In the genomic region with DNA sequence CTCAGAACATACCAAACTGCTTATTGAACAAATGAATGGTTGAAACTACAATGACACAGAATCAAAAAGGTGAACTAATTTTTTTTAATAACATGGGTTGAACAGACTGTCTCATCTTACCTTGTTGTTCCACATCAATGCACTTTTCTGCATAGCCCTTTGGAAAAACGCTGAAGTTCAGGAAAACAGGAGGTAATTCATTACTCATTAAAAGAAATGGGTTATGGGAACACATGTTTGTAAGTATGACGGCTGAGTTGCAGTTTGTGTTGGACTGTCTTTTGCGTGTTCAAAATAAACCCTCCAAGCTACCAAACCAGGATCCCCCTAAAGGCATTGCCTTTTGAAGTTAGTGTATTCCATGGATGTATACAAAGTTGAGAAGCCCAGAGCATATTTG, we compare ENCODE assay signal across 2 cellular contexts.
TF ChIP-seq lines count a peak whose summit lies in the region.

No MANE protein-coding gene starts in this region.

TF ChIP-seq in liver, 16 proteins besides CTCF, POLR2A, EP300 and RAD21 (continued from another document):
- TF ChIP-seq, protein P1, sequence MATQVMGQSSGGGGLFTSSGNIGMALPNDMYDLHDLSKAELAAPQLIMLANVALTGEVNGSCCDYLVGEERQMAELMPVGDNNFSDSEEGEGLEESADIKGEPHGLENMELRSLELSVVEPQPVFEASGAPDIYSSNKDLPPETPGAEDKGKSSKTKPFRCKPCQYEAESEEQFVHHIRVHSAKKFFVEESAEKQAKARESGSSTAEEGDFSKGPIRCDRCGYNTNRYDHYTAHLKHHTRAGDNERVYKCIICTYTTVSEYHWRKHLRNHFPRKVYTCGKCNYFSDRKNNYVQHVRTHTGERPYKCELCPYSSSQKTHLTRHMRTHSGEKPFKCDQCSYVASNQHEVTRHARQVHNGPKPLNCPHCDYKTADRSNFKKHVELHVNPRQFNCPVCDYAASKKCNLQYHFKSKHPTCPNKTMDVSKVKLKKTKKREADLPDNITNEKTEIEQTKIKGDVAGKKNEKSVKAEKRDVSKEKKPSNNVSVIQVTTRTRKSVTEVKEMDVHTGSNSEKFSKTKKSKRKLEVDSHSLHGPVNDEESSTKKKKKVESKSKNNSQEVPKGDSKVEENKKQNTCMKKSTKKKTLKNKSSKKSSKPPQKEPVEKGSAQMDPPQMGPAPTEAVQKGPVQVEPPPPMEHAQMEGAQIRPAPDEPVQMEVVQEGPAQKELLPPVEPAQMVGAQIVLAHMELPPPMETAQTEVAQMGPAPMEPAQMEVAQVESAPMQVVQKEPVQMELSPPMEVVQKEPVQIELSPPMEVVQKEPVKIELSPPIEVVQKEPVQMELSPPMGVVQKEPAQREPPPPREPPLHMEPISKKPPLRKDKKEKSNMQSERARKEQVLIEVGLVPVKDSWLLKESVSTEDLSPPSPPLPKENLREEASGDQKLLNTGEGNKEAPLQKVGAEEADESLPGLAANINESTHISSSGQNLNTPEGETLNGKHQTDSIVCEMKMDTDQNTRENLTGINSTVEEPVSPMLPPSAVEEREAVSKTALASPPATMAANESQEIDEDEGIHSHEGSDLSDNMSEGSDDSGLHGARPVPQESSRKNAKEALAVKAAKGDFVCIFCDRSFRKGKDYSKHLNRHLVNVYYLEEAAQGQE (IDR thresholded peaks at IDR 0.05), result no peak
- TF ChIP-seq RXRA (IDR thresholded peaks at IDR 0.05) (no peak), NR2F2 (IDR thresholded peaks at IDR 0.05) (no peak), YY1 (IDR thresholded peaks at IDR 0.05) (no peak), HNF4G (IDR thresholded peaks at IDR 0.05) (no peak), FOXA2 (IDR thresholded peaks at IDR 0.05) (no peak), SP1 (IDR thresholded peaks at IDR 0.05) (peak; percentile 14), TAF1 (conservative IDR thresholded peaks at IDR 0.05) (no peak), EGR1 (IDR thresholded peaks at IDR 0.05; ENCODE audit: low read depth in 2 of 2) (no peak), GABPA (IDR thresholded peaks at IDR 0.05 in 1 of 2, conservative IDR thresholded peaks at IDR 0.05 in 1 of 2) (no peak), HNF4A (conservative IDR thresholded peaks at IDR 0.05) (peak; percentile 6 to 18)
- TF ChIP-seq, protein P2, sequence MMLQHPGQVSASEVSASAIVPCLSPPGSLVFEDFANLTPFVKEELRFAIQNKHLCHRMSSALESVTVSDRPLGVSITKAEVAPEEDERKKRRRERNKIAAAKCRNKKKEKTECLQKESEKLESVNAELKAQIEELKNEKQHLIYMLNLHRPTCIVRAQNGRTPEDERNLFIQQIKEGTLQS (IDR thresholded peaks at IDR 0.05), result no peak
- TF ChIP-seq, protein P3, sequence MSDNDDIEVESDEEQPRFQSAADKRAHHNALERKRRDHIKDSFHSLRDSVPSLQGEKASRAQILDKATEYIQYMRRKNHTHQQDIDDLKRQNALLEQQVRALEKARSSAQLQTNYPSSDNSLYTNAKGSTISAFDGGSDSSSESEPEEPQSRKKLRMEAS (IDR thresholded peaks at IDR 0.05), result no peak
- TF ChIP-seq, protein P4, sequence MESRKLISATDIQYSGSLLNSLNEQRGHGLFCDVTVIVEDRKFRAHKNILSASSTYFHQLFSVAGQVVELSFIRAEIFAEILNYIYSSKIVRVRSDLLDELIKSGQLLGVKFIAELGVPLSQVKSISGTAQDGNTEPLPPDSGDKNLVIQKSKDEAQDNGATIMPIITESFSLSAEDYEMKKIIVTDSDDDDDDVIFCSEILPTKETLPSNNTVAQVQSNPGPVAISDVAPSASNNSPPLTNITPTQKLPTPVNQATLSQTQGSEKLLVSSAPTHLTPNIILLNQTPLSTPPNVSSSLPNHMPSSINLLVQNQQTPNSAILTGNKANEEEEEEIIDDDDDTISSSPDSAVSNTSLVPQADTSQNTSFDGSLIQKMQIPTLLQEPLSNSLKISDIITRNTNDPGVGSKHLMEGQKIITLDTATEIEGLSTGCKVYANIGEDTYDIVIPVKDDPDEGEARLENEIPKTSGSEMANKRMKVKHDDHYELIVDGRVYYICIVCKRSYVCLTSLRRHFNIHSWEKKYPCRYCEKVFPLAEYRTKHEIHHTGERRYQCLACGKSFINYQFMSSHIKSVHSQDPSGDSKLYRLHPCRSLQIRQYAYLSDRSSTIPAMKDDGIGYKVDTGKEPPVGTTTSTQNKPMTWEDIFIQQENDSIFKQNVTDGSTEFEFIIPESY (IDR thresholded peaks at IDR 0.05), result no peak

TF ChIP-seq in HepG2, 621 proteins besides CTCF, POLR2A, EP300 and RAD21:
- TF ChIP-seq, protein P5, sequence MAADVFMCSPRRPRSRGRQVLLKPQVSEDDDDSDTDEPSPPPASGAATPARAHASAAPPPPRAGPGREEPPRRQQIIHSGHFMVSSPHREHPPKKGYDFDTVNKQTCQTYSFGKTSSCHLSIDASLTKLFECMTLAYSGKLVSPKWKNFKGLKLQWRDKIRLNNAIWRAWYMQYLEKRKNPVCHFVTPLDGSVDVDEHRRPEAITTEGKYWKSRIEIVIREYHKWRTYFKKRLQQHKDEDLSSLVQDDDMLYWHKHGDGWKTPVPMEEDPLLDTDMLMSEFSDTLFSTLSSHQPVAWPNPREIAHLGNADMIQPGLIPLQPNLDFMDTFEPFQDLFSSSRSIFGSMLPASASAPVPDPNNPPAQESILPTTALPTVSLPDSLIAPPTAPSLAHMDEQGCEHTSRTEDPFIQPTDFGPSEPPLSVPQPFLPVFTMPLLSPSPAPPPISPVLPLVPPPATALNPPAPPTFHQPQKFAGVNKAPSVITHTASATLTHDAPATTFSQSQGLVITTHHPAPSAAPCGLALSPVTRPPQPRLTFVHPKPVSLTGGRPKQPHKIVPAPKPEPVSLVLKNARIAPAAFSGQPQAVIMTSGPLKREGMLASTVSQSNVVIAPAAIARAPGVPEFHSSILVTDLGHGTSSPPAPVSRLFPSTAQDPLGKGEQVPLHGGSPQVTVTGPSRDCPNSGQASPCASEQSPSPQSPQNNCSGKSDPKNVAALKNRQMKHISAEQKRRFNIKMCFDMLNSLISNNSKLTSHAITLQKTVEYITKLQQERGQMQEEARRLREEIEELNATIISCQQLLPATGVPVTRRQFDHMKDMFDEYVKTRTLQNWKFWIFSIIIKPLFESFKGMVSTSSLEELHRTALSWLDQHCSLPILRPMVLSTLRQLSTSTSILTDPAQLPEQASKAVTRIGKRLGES (CRISPR knock-in tag; IDR thresholded peaks at IDR 0.05; ENCODE audit: borderline replicate concordance), result no peak
- no peak for TF ChIP-seq ZNF75D (CRISPR knock-in tag; IDR thresholded peaks at IDR 0.05; ENCODE audit: borderline replicate concordance)
- TF ChIP-seq CREB1 (IDR thresholded peaks at IDR 0.05), result no peak
- no peak for TF ChIP-seq CREB1 (CRISPR knock-in tag; IDR thresholded peaks at IDR 0.05)
- no peak for TF ChIP-seq SIX4 (CRISPR knock-in tag; IDR thresholded peaks at IDR 0.05)
- no peak for TF ChIP-seq ZEB1 (IDR thresholded peaks at IDR 0.05; ENCODE audit: insufficient replicate concordance, low read depth)
- TF ChIP-seq, protein P6, sequence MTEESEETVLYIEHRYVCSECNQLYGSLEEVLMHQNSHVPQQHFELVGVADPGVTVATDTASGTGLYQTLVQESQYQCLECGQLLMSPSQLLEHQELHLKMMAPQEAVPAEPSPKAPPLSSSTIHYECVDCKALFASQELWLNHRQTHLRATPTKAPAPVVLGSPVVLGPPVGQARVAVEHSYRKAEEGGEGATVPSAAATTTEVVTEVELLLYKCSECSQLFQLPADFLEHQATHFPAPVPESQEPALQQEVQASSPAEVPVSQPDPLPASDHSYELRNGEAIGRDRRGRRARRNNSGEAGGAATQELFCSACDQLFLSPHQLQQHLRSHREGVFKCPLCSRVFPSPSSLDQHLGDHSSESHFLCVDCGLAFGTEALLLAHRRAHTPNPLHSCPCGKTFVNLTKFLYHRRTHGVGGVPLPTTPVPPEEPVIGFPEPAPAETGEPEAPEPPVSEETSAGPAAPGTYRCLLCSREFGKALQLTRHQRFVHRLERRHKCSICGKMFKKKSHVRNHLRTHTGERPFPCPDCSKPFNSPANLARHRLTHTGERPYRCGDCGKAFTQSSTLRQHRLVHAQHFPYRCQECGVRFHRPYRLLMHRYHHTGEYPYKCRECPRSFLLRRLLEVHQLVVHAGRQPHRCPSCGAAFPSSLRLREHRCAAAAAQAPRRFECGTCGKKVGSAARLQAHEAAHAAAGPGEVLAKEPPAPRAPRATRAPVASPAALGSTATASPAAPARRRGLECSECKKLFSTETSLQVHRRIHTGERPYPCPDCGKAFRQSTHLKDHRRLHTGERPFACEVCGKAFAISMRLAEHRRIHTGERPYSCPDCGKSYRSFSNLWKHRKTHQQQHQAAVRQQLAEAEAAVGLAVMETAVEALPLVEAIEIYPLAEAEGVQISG (CRISPR knock-in tag; IDR thresholded peaks at IDR 0.05), result no peak
- TF ChIP-seq, protein P7, sequence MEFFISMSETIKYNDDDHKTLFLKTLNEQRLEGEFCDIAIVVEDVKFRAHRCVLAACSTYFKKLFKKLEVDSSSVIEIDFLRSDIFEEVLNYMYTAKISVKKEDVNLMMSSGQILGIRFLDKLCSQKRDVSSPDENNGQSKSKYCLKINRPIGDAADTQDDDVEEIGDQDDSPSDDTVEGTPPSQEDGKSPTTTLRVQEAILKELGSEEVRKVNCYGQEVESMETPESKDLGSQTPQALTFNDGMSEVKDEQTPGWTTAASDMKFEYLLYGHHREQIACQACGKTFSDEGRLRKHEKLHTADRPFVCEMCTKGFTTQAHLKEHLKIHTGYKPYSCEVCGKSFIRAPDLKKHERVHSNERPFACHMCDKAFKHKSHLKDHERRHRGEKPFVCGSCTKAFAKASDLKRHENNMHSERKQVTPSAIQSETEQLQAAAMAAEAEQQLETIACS (CRISPR knock-in tag; IDR thresholded peaks at IDR 0.05), result no peak
- TF ChIP-seq SALL1 (CRISPR knock-in tag; IDR thresholded peaks at IDR 0.05), result no peak
